Comparison of ENCODE assay signal across 12 cellular contexts in genomic region chr1:10338611-10339010, GRCh38.
DNase-seq lines count a peak whose midpoint lies in the region; ATAC-seq and TF ChIP-seq lines count a peak whose summit lies in the region.
"Had no signal": no experiment of that assay in that cellular context is flagged by ENCODE, and none has a peak within 500 bp of the region (broad histone marks: within the 10 kb centered on the region; RNA-seq: fewer than 3 reads in every experiment).

No MANE protein-coding gene starts in this region.

- H3K4me3 Mint-ChIP-seq in endothelial cell (ENCODE audit: unreplicated experiment) (no peak overlapping the region), mesothelial cell of epicardium (no peak overlapping the region), type B pancreatic cell (peak overlapping the region; percentile 20), CD14-positive monocyte (no peak overlapping the region)

- intact Hi-C loops in left ventricle myocardium superior (cut with micrococcal nuclease) (no loop called here), cardiac septum (cut with DNase I) (loop anchor here (1.0 kb wide), 1 partner anchor 127 kb away; no protein-coding TSS in a partner anchor), CD14-positive monocyte (cut with micrococcal nuclease) (no loop called here)

- H3K9me3 Mint-ChIP-seq in endothelial cell (ENCODE audit: unreplicated experiment) = no peaks in the 10 kb centered on the region
- no peaks in the 10 kb centered on the region for H3K9me3 Mint-ChIP-seq in mesothelial cell of epicardium
- H3K9me3 Mint-ChIP-seq in type B pancreatic cell = no peaks in the 10 kb centered on the region
- no peaks in the 10 kb centered on the region for H3K9me3 Mint-ChIP-seq in CD14-positive monocyte

- H3K27ac Mint-ChIP-seq in endothelial cell (ENCODE audit: unreplicated experiment) (peak overlapping the region; percentile 20), mesothelial cell of epicardium (peak overlapping the region; percentile 88), type B pancreatic cell (peak overlapping the region; percentile 84), CD14-positive monocyte (peak overlapping the region in 1 of 7 donors; percentile 10)

- in situ Hi-C loops in G401 (cut with HindIII; ENCODE audit: low sequenced_read_pairs) = no loop called here

- peaks cover 3% of the 10 kb centered on the region for H3K4me1 Mint-ChIP-seq in endothelial cell (ENCODE audit: unreplicated experiment)
- H3K4me1 Mint-ChIP-seq in mesothelial cell of epicardium = peaks cover 29% of the 10 kb centered on the region
- peaks cover 8% of the 10 kb centered on the region for H3K4me1 Mint-ChIP-seq in type B pancreatic cell (ENCODE audit: unreplicated experiment)
- H3K4me1 Mint-ChIP-seq in CD14-positive monocyte = no peaks in the 10 kb centered on the region

- no peak for DNase-seq in left ventricle myocardium superior
- DNase-seq in cardiac septum (ENCODE audit: low spot score) = no peak
- DNase-seq in endothelial cell (ENCODE audit: low spot score) = no peak
- no peak for DNase-seq in mesothelial cell of epicardium (ENCODE audit: low spot score in 2 of 2, unreplicated experiment in 2 of 2)
- DNase-seq in type B pancreatic cell (ENCODE audit: extremely low spot score, unreplicated experiment) = no peak
- no peak for DNase-seq in activated T-cell treated with anti-CD3 and anti-CD28 coated beads for 4 hours
- no peak for DNase-seq in CD14-positive monocyte (ENCODE audit: low spot score)
- DNase-seq in G401 (ENCODE audit: low spot score) = no peak
- DNase-seq: COR-L47, NCI-H1417 treated with DMSO at 0.1 percent for 48 hours, NCI-H2029, NCI-H446 treated with DMSO at 0.1 percent for 48 hours had no signal

- H3K27me3 Mint-ChIP-seq in endothelial cell (ENCODE audit: unreplicated experiment) (peaks cover 2% of the 10 kb centered on the region), mesothelial cell of epicardium (ENCODE audit: low read depth) (no peaks in the 10 kb centered on the region), type B pancreatic cell (no peaks in the 10 kb centered on the region), CD14-positive monocyte (ENCODE audit: low read depth in 3 of 3) (no peaks in the 10 kb centered on the region)

- H3K36me3 Mint-ChIP-seq in endothelial cell (ENCODE audit: low read depth, unreplicated experiment) (peaks cover 23% of the 10 kb centered on the region), mesothelial cell of epicardium (peaks cover 27% of the 10 kb centered on the region), type B pancreatic cell (peaks cover 22% of the 10 kb centered on the region), CD14-positive monocyte (peaks cover 82 to 97% of the 10 kb centered on the region in 2 donors)

- ATAC-seq in left ventricle myocardium superior = peak; percentile 35

- TF ChIP-seq CTCF in endothelial cell (IDR thresholded peaks at IDR 0.05; ENCODE audit: unreplicated experiment) (no peak), mesothelial cell of epicardium (IDR thresholded peaks at IDR 0.05; ENCODE audit: unreplicated experiment) (no peak), type B pancreatic cell (conservative IDR thresholded peaks at IDR 0.05) (no peak), CD14-positive monocyte (IDR thresholded peaks at IDR 0.05) (no peak)
